ENCODE assay signal across 18 cellular contexts in the genomic region with DNA sequence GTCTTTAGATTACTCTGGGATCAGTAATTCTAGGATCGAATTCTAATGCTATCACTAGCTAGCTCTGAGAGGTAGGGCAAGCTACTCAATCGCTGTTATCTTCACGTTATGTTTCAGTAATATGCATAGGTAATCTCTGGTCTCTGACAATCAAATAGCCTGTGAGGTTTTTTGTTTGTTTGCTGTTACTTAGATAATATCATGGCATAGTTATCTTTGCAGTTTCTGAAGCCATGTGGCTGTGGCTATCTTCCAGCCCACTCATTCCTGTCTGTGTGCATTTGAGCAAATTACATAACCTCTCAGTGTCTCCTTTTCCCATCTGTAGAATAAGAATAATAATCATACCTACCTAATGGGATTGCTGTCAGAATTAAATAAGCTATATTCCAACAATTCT.
A peak's percentile ranks its signal among the peaks of the same experiment; 100 is the strongest.
DNase-seq lines count a peak whose midpoint lies in the region; ATAC-seq, FAIRE-seq and TF ChIP-seq lines count a peak whose summit lies in the region.
"Had no signal": no experiment of that assay in that cellular context is flagged by ENCODE, and none has a peak within 500 bp of the region (broad histone marks: within the 10 kb centered on the region; RNA-seq: fewer than 3 reads in every experiment).

No MANE protein-coding gene starts in this region.

- H3K27me3 ChIP-seq in OCI-LY1 (ENCODE audit: insufficient read depth, low read length) (no peaks in the 10 kb centered on the region), astrocyte (ENCODE audit: insufficient read depth, low read length) (no peaks in the 10 kb centered on the region)
- H3K27me3 ChIP-seq: SJSA1 had no signal

- FAIRE-seq in astrocyte (lab: Jason Lieb, UNC): no peak
- FAIRE-seq: G401.6 had no signal

- H2AFZ ChIP-seq in OCI-LY1 (ENCODE audit: low read length): peak overlapping the region; percentile 51; the same call in 1 of the 2 replicates
- H2AFZ ChIP-seq in astrocyte (ENCODE audit: low read depth, low read length): no peak overlapping the region
- H2AFZ ChIP-seq: PC-9 had no signal

- H3K27me3 Mint-ChIP-seq in astrocyte (ENCODE audit: low read depth, unreplicated experiment): no peaks in the 10 kb centered on the region

- H3K79me2 ChIP-seq in OCI-LY1 (ENCODE audit: insufficient read depth, low read length): no peaks in the 10 kb centered on the region
- no peaks in the 10 kb centered on the region for H3K79me2 ChIP-seq in astrocyte (ENCODE audit: insufficient read depth, low read length)

- H3K36me3 ChIP-seq in OCI-LY1 (ENCODE audit: insufficient read depth, low read length) (no peaks in the 10 kb centered on the region; the same call in 1 of the 2 replicates), astrocyte (ENCODE audit: insufficient read depth, low read length) (no peaks in the 10 kb centered on the region)
- H3K36me3 ChIP-seq: SJSA1 had no signal

- H3K36me3 Mint-ChIP-seq in astrocyte (ENCODE audit: low read depth, unreplicated experiment): no peaks in the 10 kb centered on the region

- H3K4me2 ChIP-seq in OCI-LY1 (ENCODE audit: low read length) (no peak overlapping the region), astrocyte (ENCODE audit: low read length) (no peak overlapping the region)
- H3K4me2 ChIP-seq: PC-9 had no signal

- H3K4me3 Mint-ChIP-seq in astrocyte (ENCODE audit: unreplicated experiment): no peak overlapping the region

- H3K9me3 Mint-ChIP-seq in astrocyte (ENCODE audit: unreplicated experiment): no peaks in the 10 kb centered on the region

- DNase-seq in HuH-7.5 (ENCODE audit: low spot score) (peak; percentile 6), astrocyte (ENCODE audit: low read depth) (peak; percentile 26), fibroblast of pulmonary artery (ENCODE audit: low read depth) (peak; percentile 26), NCI-H748 (lab: John Stamatoyannopoulos, UW; ENCODE audit: unreplicated experiment) (no peak)
- DNase-seq in activated CD4-positive, alpha-beta T cell treated with anti-CD3 and anti-CD28 coated beads, Interleukin-2, amount 50 U/mL, for 4 hours: no peak
- DNase-seq: DND-41, H7, Karpas-422, NCI-H1092 treated with DMSO at 0.1 percent for 48 hours, NCI-H146, NCI-H2081, NCI-H510A treated with DMSO at 0.1 percent for 48 hours, PC-9 had no signal

- H3K9me3 ChIP-seq in OCI-LY1 (ENCODE audit: low read length): peaks cover 13% of the 10 kb centered on the region
- no peaks in the 10 kb centered on the region for H3K9me3 ChIP-seq in astrocyte (ENCODE audit: insufficient read depth, low read depth, low read length)
- H3K9me3 ChIP-seq: SJSA1 had no signal

- H3K27ac ChIP-seq in OCI-LY1 (ENCODE audit: low read depth, low read length, poor library complexity, severe bottlenecking) (no peak overlapping the region), astrocyte (ENCODE audit: low read depth, low read length) (no peak overlapping the region)
- H3K27ac ChIP-seq: C4-2B, PC-9, SJSA1 had no signal

- no peak for ATAC-seq in GM19397 (IDR thresholded peaks at IDR 0.05; ENCODE audit: unreplicated experiment)

- H3K4me1 ChIP-seq in OCI-LY1 (ENCODE audit: insufficient read depth, low read length, severe bottlenecking) (peaks cover 14% of the 10 kb centered on the region), astrocyte (ENCODE audit: insufficient read depth, low read length) (no peaks in the 10 kb centered on the region)
- H3K4me1 ChIP-seq: SJSA1 had no signal

- no peaks in the 10 kb centered on the region for H4K20me1 ChIP-seq in OCI-LY1 (ENCODE audit: insufficient read depth, low read length)
- no peaks in the 10 kb centered on the region for H4K20me1 ChIP-seq in astrocyte (ENCODE audit: insufficient read depth, low read length)

- no peak overlapping the region for H3K4me3 ChIP-seq in OCI-LY1 (ENCODE audit: low read depth, low read length, poor library complexity, severe bottlenecking)
- H3K4me3 ChIP-seq in astrocyte (ENCODE audit: insufficient read depth, low read depth, low read length): no peak overlapping the region
- H3K4me3 ChIP-seq in fibroblast of pulmonary artery (replicated peaks; ENCODE audit: low read depth, low read length): no peak overlapping the region
- H3K4me3 ChIP-seq: PC-9, SJSA1 had no signal

- no peak overlapping the region for H3K27ac Mint-ChIP-seq in astrocyte (ENCODE audit: unreplicated experiment)

- H3K9me2 ChIP-seq in OCI-LY1 (ENCODE audit: low read depth, low read length): no peaks in the 10 kb centered on the region

- no peak for TF ChIP-seq CTCF in OCI-LY1 (IDR thresholded peaks at IDR 0.05; ENCODE audit: low read length)
- no peak for TF ChIP-seq CTCF in astrocyte (IDR thresholded peaks at IDR 0.05; ENCODE audit: insufficient read depth, low read depth, low read length)
- no peak for TF ChIP-seq CTCF in fibroblast of pulmonary artery (IDR thresholded peaks at IDR 0.05; ENCODE audit: low read length, missing control alignments)

- peaks cover 11% of the 10 kb centered on the region for H3K4me1 Mint-ChIP-seq in astrocyte (ENCODE audit: low read depth, unreplicated experiment)

- no peak overlapping the region for H3K9ac ChIP-seq in OCI-LY1 (ENCODE audit: low read length)
- H3K9ac ChIP-seq in astrocyte (ENCODE audit: low read length): no peak overlapping the region

- no peaks in the 10 kb centered on the region for H3F3A ChIP-seq in OCI-LY1 (ENCODE audit: insufficient read depth, low read length)

Comparison
In these comparisons a context has a peak if more than half of its experiments do, and no peak if none do; other contexts are left out.
1. DNase-seq: peak in HuH-7.5 (single experiment), astrocyte (single experiment) and fibroblast of pulmonary artery (single experiment); none in activated CD4-positive, alpha-beta T cell treated with anti-CD3 and anti-CD28 coated beads, Interleukin-2, amount 50 U/mL, for 4 hours (0 of 2) and NCI-H748 (single experiment).